ENCODE assay signal across 3 cellular contexts in genomic region chr3:104849070-104849469, GRCh38.
A peak's percentile ranks its signal among the peaks of the same experiment; 100 is the strongest.
TF ChIP-seq lines count a peak whose summit lies in the region.

No MANE protein-coding gene starts in this region.

TF ChIP-seq in HCT116, 20 proteins besides CTCF, POLR2A, EP300 and RAD21:
- TF ChIP-seq CEBPB (IDR thresholded peaks at IDR 0.05; ENCODE audit: low read depth) = 0 out of 2 replicates have a peak, but pooled peaks have one; percentile 32
- TF ChIP-seq ELF1 (IDR thresholded peaks at IDR 0.05; ENCODE audit: borderline replicate concordance, low read depth) = no peak

TF ChIP-seq in IMR-90, 13 proteins besides CTCF, POLR2A, EP300 and RAD21:
- TF ChIP-seq MAFK (IDR thresholded peaks at IDR 0.05; ENCODE audit: low read depth, low read length) (no peak), RCOR1 (IDR thresholded peaks at IDR 0.05; ENCODE audit: insufficient replicate concordance, low read length) (no peak), CEBPB (IDR thresholded peaks at IDR 0.05; ENCODE audit: low read depth, low read length) (peak; percentile 92)

TF ChIP-seq in H1, 55 proteins besides CTCF, POLR2A, EP300 and RAD21:
- TF ChIP-seq EZH2 (IDR thresholded peaks at IDR 0.05; ENCODE audit: low read depth, low read length, severe bottlenecking) (no peak), TAF1 (IDR thresholded peaks at IDR 0.05; ENCODE audit: low read depth, low read length) (no peak), CEBPB (IDR thresholded peaks at IDR 0.05; ENCODE audit: low read depth, low read length) (peak; percentile 93), BRCA1 (IDR thresholded peaks at IDR 0.05; ENCODE audit: low read depth, low read length) (no peak), JUN (IDR thresholded peaks at IDR 0.05; ENCODE audit: low read depth, low read length) (no peak)
TF ChIP-seq in H1: peak in this region for 1.
